In the genomic region with DNA sequence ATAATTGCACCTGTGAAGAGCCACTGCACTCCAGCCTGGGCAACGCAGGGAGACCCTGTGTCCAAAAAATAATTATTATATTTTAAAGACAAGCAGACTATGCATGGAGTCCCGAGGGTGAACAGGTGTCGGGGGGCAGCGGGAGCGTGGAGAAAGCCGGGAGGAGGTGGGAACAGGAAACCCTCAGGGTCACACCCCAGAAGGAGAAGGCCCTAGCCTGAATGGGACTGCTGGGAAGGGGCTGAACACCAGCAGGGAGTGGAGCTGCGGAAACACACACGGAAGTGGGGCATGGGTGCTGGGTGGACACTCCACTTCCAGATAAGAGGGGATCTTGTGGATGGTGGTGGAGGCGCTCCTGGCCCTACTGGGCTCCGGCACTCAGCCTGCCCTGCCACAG, we compare ENCODE assay signal across 23 cellular contexts.
"Had no signal": no experiment of that assay in that cellular context is flagged by ENCODE, and none has a peak within 500 bp of the region (broad histone marks: within the 10 kb centered on the region; RNA-seq: fewer than 3 reads in every experiment).

No MANE protein-coding gene starts in this region.

- H3K4me3 ChIP-seq: MG63, PC-9, Peyer's patch, SJSA1, SK-N-MC had no signal

- H3K36me3 ChIP-seq: MG63, Peyer's patch, SJSA1 had no signal

- ATAC-seq: HepG2, Right ventricle myocardium inferior had no signal

- H3K27ac ChIP-seq: PC-9, Peyer's patch, SJSA1, SK-N-MC had no signal

- H3K27me3 ChIP-seq: MG63, Peyer's patch had no signal

- DNase-seq: IMR-90, Karpas-422, KG1, MG63, NCI-H1092, NCI-H1105 treated with DMSO at 0.1 percent for 48 hours, NCI-H1417 treated with DMSO at 0.1 percent for 48 hours, NCI-H146, NCI-H1694 treated with DMSO at 0.1 percent for 48 hours, NCI-H1930, NCI-H2081, NCI-H2107, NCI-H2227 treated with DMSO at 0.1 percent for 48 hours, NCI-H524, NCI-H526 treated with DMSO at 0.1 percent for 48 hours, NCI-H774, PC-9, SHP77 treated with DMSO at 0.1 percent for 48 hours had no signal

- H3K4me1 ChIP-seq: Peyer's patch, SJSA1 had no signal

- H3K9me3 ChIP-seq: MG63, Peyer's patch, SJSA1 had no signal
